ENCODE assay signal across 8 cellular contexts in genomic region chr2:225660262-225661091, GRCh38.
DNase-seq lines count a peak whose midpoint lies in the region; ATAC-seq and TF ChIP-seq lines count a peak whose summit lies in the region.

No MANE protein-coding gene starts in this region.

- DNase-seq in CD14-positive monocyte (ENCODE audit: low spot score): peak; percentile 45
- peak; percentile 25 for DNase-seq in NCI-H446 treated with DMSO at 0.1 percent for 48 hours (lab: John Stamatoyannopoulos, UW)
- peak; percentile 90 for DNase-seq in activated CD4-positive, alpha-beta T cell treated with anti-CD3 and anti-CD28 coated beads, Interleukin-2, amount 10 ng/mL, durations not matched to agents 24 days and 14 days
- DNase-seq in dermis blood vessel endothelial cell: peak; percentile 80
- peak; percentile 66 to 73 for DNase-seq in lung microvascular endothelial cell (ENCODE audit: low read depth in 2 of 2)
- peak; percentile 65 for DNase-seq in stimulated activated CD8-positive, alpha-beta memory T cell treated with anti-CD3 and anti-CD28 coated beads, Interleukin-15, amount 100 ng/mL, for 24 hours (ENCODE audit: low read depth)

- peak; percentile 91 for TF ChIP-seq CTCF in CD14-positive monocyte (IDR thresholded peaks at IDR 0.05)

- H3K4me3 Mint-ChIP-seq in CD14-positive monocyte: no peak overlapping the region
- no peak overlapping the region for H3K4me3 Mint-ChIP-seq in activated CD4-positive, alpha-beta T cell treated with anti-CD3 and anti-CD28 coated beads, Interleukin-2, amount 10 ng/mL, durations not matched to agents 24 days and 14 days

- ATAC-seq in GM19043 (IDR thresholded peaks at IDR 0.05; ENCODE audit: low read depth, unreplicated experiment): peak; percentile 91
- peak; percentile 87 for ATAC-seq in HG03342 (IDR thresholded peaks at IDR 0.05; ENCODE audit: unreplicated experiment)

- no peaks in the 10 kb centered on the region for H3K4me1 Mint-ChIP-seq in CD14-positive monocyte
- no peaks in the 10 kb centered on the region for H3K4me1 Mint-ChIP-seq in activated CD4-positive, alpha-beta T cell treated with anti-CD3 and anti-CD28 coated beads, Interleukin-2, amount 10 ng/mL, durations not matched to agents 24 days and 14 days

- no peaks in the 10 kb centered on the region for H3K9me3 Mint-ChIP-seq in CD14-positive monocyte
- H3K9me3 Mint-ChIP-seq in activated CD4-positive, alpha-beta T cell treated with anti-CD3 and anti-CD28 coated beads, Interleukin-2, amount 10 ng/mL, durations not matched to agents 24 days and 14 days: no peaks in the 10 kb centered on the region

- intact Hi-C loops in CD14-positive monocyte (cut with micrococcal nuclease): loop anchor here (10.0 kb wide), 3 partner anchors 1144 to 1444 kb away; no protein-coding TSS in a partner anchor
- intact Hi-C loops in activated CD4-positive, alpha-beta T cell treated with anti-CD3 and anti-CD28 coated beads, Interleukin-2, amount 10 ng/mL, durations not matched to agents 24 days and 14 days (cut with micrococcal nuclease): loop anchor here (1.0 to 10.0 kb wide), 4 partner anchors 377 to 1306 kb away; no protein-coding TSS in a partner anchor

- peaks cover 4 to 9% (median 6%) of the 10 kb centered on the region in 3 donors for H3K27me3 Mint-ChIP-seq in CD14-positive monocyte (ENCODE audit: low read depth in 3 of 3)
- H3K27me3 Mint-ChIP-seq in activated CD4-positive, alpha-beta T cell treated with anti-CD3 and anti-CD28 coated beads, Interleukin-2, amount 10 ng/mL, durations not matched to agents 24 days and 14 days: peaks cover 19% of the 10 kb centered on the region

- H3K36me3 Mint-ChIP-seq in CD14-positive monocyte: no peaks in the 10 kb centered on the region
- H3K36me3 Mint-ChIP-seq in activated CD4-positive, alpha-beta T cell treated with anti-CD3 and anti-CD28 coated beads, Interleukin-2, amount 10 ng/mL, durations not matched to agents 24 days and 14 days (ENCODE audit: low read depth): no peaks in the 10 kb centered on the region

- no peak overlapping the region for H3K27ac Mint-ChIP-seq in CD14-positive monocyte
- H3K27ac Mint-ChIP-seq in activated CD4-positive, alpha-beta T cell treated with anti-CD3 and anti-CD28 coated beads, Interleukin-2, amount 10 ng/mL, durations not matched to agents 24 days and 14 days: no peak overlapping the region

Comparison
In these comparisons a context has a peak if more than half of its experiments do, and no peak if none do; other contexts are left out.
1. Peak in every context shown above with its lines: DNase-seq and ATAC-seq.
2. DNase-seq: peak in every context shown above with its lines; median percentile 90 in activated CD4-positive, alpha-beta T cell treated with anti-CD3 and anti-CD28 coated beads, Interleukin-2, amount 10 ng/mL, durations not matched to agents 24 days and 14 days; 80 in dermis blood vessel endothelial cell; 70 in lung microvascular endothelial cell; 65 in stimulated activated CD8-positive, alpha-beta memory T cell treated with anti-CD3 and anti-CD28 coated beads, Interleukin-15, amount 100 ng/mL, for 24 hours; 45 in CD14-positive monocyte; 25 in NCI-H446 treated with DMSO at 0.1 percent for 48 hours.